In genomic region chr1:95197616-95198252, GRCh38 we compare ENCODE assay signal across 11 cellular contexts. TPM values are rescaled to one million over a fixed set of nuclear protein-coding genes. Genes with fewer than 3 reads are reported as not detected.
DNase-seq lines count a peak whose midpoint lies in the region; ATAC-seq and TF ChIP-seq lines count a peak whose summit lies in the region.
"Had no signal": no experiment of that assay in that cellular context is flagged by ENCODE, and none has a peak within 500 bp of the region (broad histone marks: within the 10 kb centered on the region; RNA-seq: fewer than 3 reads in every experiment).

No MANE protein-coding gene starts in this region.

- H3K4me3 Mint-ChIP-seq in stimulated activated naive CD8-positive, alpha-beta T cell treated with anti-CD3 and anti-CD28 coated beads, Interleukin-15, amount 100 ng/mL, for 72 hours, result no peak overlapping the region
- H3K4me3 Mint-ChIP-seq: activated CD4-positive, alpha-beta memory T cell treated with anti-CD3 and anti-CD28 coated beads, Interleukin-2, amount 10 ng/mL, durations not matched to agents 7 days and 5 days; brain; neural crest cell had no signal

- peak; percentile 38 for ATAC-seq in Right ventricle myocardium inferior
- ATAC-seq in left ventricle myocardium superior, result peak; percentile 74
- no peak for ATAC-seq in stimulated activated naive CD8-positive, alpha-beta T cell treated with anti-CD3 and anti-CD28 coated beads, Interleukin-15, amount 100 ng/mL, for 72 hours

- H3K4me1 ChIP-seq in esophagus muscularis mucosa, result peaks cover 5 to 27% (median 9%) of the 10 kb centered on the region in 4 donors

- no peak overlapping the region for H3K27ac Mint-ChIP-seq in stimulated activated naive CD8-positive, alpha-beta T cell treated with anti-CD3 and anti-CD28 coated beads, Interleukin-15, amount 100 ng/mL, for 72 hours
- H3K27ac Mint-ChIP-seq: activated CD4-positive, alpha-beta memory T cell treated with anti-CD3 and anti-CD28 coated beads, Interleukin-2, amount 10 ng/mL, durations not matched to agents 7 days and 5 days had no signal

- DNase-seq in Right ventricle myocardium inferior (ENCODE audit: missing footprints), result no peak
- no peak for DNase-seq in cardiac septum (ENCODE audit: low spot score)
- no peak for DNase-seq in left ventricle myocardium superior
- DNase-seq in lower leg skin (ENCODE audit: low spot score in 2 of 2), result no peak
- DNase-seq in stimulated activated naive CD8-positive, alpha-beta T cell treated with anti-CD3 and anti-CD28 coated beads, Interleukin-15, amount 100 ng/mL, for 72 hours, result no peak
- no peak for DNase-seq in RPMI8226
- no peak for DNase-seq in esophagus muscularis mucosa (ENCODE audit: extremely low spot score)
- DNase-seq: activated CD4-positive, alpha-beta memory T cell treated with anti-CD3 and anti-CD28 coated beads, Interleukin-2, amount 10 ng/mL, durations not matched to agents 7 days and 5 days had no signal

- intact Hi-C loops in Right ventricle myocardium inferior (cut with DNase I), result loop anchor here (2.0 kb wide), 1 partner anchor 35 kb away; no protein-coding TSS in a partner anchor
- intact Hi-C loops in cardiac septum (cut with DNase I), result loop anchor here (2.0 kb wide), 1 partner anchor 35 kb away; no protein-coding TSS in a partner anchor
- intact Hi-C loops in left ventricle myocardium superior (cut with micrococcal nuclease), result no loop called here
- intact Hi-C loops in lower leg skin (cut with DNase I; ENCODE audit: low total_unique reads), result no loop called here
- intact Hi-C loops in esophagus muscularis mucosa (cut with DNase I), result no loop called here

- H3K4me3 ChIP-seq in lower leg skin (ENCODE audit: low read depth, poor library complexity, severe bottlenecking) (no peak overlapping the region), esophagus muscularis mucosa (no peak overlapping the region)

- no peaks in the 10 kb centered on the region for H3K4me1 Mint-ChIP-seq in stimulated activated naive CD8-positive, alpha-beta T cell treated with anti-CD3 and anti-CD28 coated beads, Interleukin-15, amount 100 ng/mL, for 72 hours
- H3K4me1 Mint-ChIP-seq: activated CD4-positive, alpha-beta memory T cell treated with anti-CD3 and anti-CD28 coated beads, Interleukin-2, amount 10 ng/mL, durations not matched to agents 7 days and 5 days; neural crest cell had no signal

- no peaks in the 10 kb centered on the region for H3K27me3 ChIP-seq in esophagus muscularis mucosa

- WGBS in lower leg skin, 2 donors, result 25 to 46% methylated on average over 1 of the region's 1 CpG
- WGBS in esophagus muscularis mucosa, result 48% methylated on average over 1 of the region's 1 CpG

- H3K27ac ChIP-seq in VCaP (peak overlapping the region; percentile 75), esophagus muscularis mucosa (replicated peaks in 1 of 4) (no peak overlapping the region)

- H3K9me3 Mint-ChIP-seq in stimulated activated naive CD8-positive, alpha-beta T cell treated with anti-CD3 and anti-CD28 coated beads, Interleukin-15, amount 100 ng/mL, for 72 hours, result no peaks in the 10 kb centered on the region
- H3K9me3 Mint-ChIP-seq: activated CD4-positive, alpha-beta memory T cell treated with anti-CD3 and anti-CD28 coated beads, Interleukin-2, amount 10 ng/mL, durations not matched to agents 7 days and 5 days; brain; neural crest cell had no signal

- TF ChIP-seq EP300 in esophagus muscularis mucosa (IDR thresholded peaks at IDR 0.05), result no peak

- TF ChIP-seq CTCF in VCaP (conservative IDR thresholded peaks at IDR 0.05) (no peak), lower leg skin (IDR thresholded peaks at IDR 0.05) (no peak), esophagus muscularis mucosa (IDR thresholded peaks at IDR 0.05) (no peak)

- H3K9me3 ChIP-seq in esophagus muscularis mucosa, result no peaks in the 10 kb centered on the region

- H3K36me3 ChIP-seq in esophagus muscularis mucosa, result no peaks in the 10 kb centered on the region

- peaks cover 8% of the 10 kb centered on the region for H3K27me3 Mint-ChIP-seq in stimulated activated naive CD8-positive, alpha-beta T cell treated with anti-CD3 and anti-CD28 coated beads, Interleukin-15, amount 100 ng/mL, for 72 hours
- H3K27me3 Mint-ChIP-seq: activated CD4-positive, alpha-beta memory T cell treated with anti-CD3 and anti-CD28 coated beads, Interleukin-2, amount 10 ng/mL, durations not matched to agents 7 days and 5 days; brain had no signal

- TF ChIP-seq POLR2A in lower leg skin (IDR thresholded peaks at IDR 0.05) (no peak), esophagus muscularis mucosa (IDR thresholded peaks at IDR 0.05; ENCODE audit: low read depth) (no peak)

RNA-seq across cellular contexts. Expression of gene RWDD3, which starts 36.3 kb away (rescaled TPM):
- total RNA-seq in Right ventricle myocardium inferior, result 16.4 TPM
- 24.8 TPM for total RNA-seq in cardiac septum
- total RNA-seq in left ventricle myocardium superior, result 15.9 TPM
- 10 to 100 TPM in 2 of 4 donors, 1 to 10 TPM in 2; 5.9 to 16.2 (median 10.8) TPM for total RNA-seq in lower leg skin
- 10 to 100 TPM in 2 of 4 donors, 1 to 10 TPM in 2; 8.8 to 15.2 (median 11.6) TPM for total RNA-seq in esophagus muscularis mucosa

Comparison
In these comparisons a context has a peak if more than half of its experiments do, and no peak if none do; other contexts are left out.
1. intact Hi-C loops: an anchor here in Right ventricle myocardium inferior (2.0 kb wide) and cardiac septum (2.0 kb wide); none called in left ventricle myocardium superior, lower leg skin and esophagus muscularis mucosa.